In genomic region chr1:32619701-32620485, GRCh38 we compare ENCODE assay signal across 9 cellular contexts. TPM values are rescaled to one million over a fixed set of nuclear protein-coding genes. Genes with fewer than 3 reads are reported as not detected.
DNase-seq lines count a peak whose midpoint lies in the region; ATAC-seq and TF ChIP-seq lines count a peak whose summit lies in the region.
"Had no signal": no experiment of that assay in that cellular context is flagged by ENCODE, and none has a peak within 500 bp of the region (broad histone marks: within the 10 kb centered on the region; RNA-seq: fewer than 3 reads in every experiment).

No MANE protein-coding gene starts in this region.

- H3K27ac ChIP-seq in AG04450 (ENCODE audit: low read depth, low read length), result no peak overlapping the region
- no peak overlapping the region for H3K27ac ChIP-seq in prostate gland

- no peak for TF ChIP-seq POLR2A in prostate gland (IDR thresholded peaks at IDR 0.05)

- H3K27me3 ChIP-seq in AG04450 (ENCODE audit: control insufficient read depth, insufficient read depth, low read length), result no peaks in the 10 kb centered on the region
- no peaks in the 10 kb centered on the region for H3K27me3 ChIP-seq in prostate gland (replicated peaks; ENCODE audit: insufficient read depth)

- H3K4me3 ChIP-seq in AG04450 (ENCODE audit: low read depth, low read length) (no peak overlapping the region), cardiac fibroblast (replicated peaks in 1 of 2; ENCODE audit: low read depth in 2 of 2, low read length in 2 of 2) (no peak overlapping the region), prostate gland (no peak overlapping the region)

- H3K9me3 ChIP-seq in AG04450 (ENCODE audit: control insufficient read depth, insufficient read depth, low read length), result no peaks in the 10 kb centered on the region
- no peaks in the 10 kb centered on the region for H3K9me3 ChIP-seq in prostate gland

- ATAC-seq in GM18861 (IDR thresholded peaks at IDR 0.05; ENCODE audit: unreplicated experiment) (peak; percentile 76), HG03066 (IDR thresholded peaks at IDR 0.05; ENCODE audit: low read depth, unreplicated experiment) (peak; percentile 83), HG02973 (IDR thresholded peaks at IDR 0.05; ENCODE audit: unreplicated experiment) (no peak)

- TF ChIP-seq CTCF in AG04450 (IDR thresholded peaks at IDR 0.05; ENCODE audit: low read depth, low read length), result peak; percentile 29
- TF ChIP-seq CTCF in cardiac fibroblast (IDR thresholded peaks at IDR 0.05; ENCODE audit: low read depth, low read length), result peak; percentile 10
- peak in 1 of 4 experiments; percentile 31 for TF ChIP-seq CTCF in prostate gland (IDR thresholded peaks at IDR 0.05)

- DNase-seq in AG04450 (ENCODE audit: low read depth, low spot score) (no peak), cardiac fibroblast (ENCODE audit: low read depth in 2 of 2) (peak; percentile 46 to 55), prostate gland (ENCODE audit: low spot score) (no peak), DMS153 (lab: John Stamatoyannopoulos, UW) (no peak), COR-L47 (lab: John Stamatoyannopoulos, UW) (no peak)
- DNase-seq: stimulated activated CD4-positive, alpha-beta T cell treated with anti-CD3 and anti-CD28 coated beads, Interleukin-2, amount 100 ng/mL, for 48 hours had no signal

- WGBS in prostate gland, result 72% methylated on average over 5 of the region's 5 CpGs

- CTCF ChIA-PET in AG04450 (lab: Charles Lee), result interaction anchor here (0.6 to 2.5 kb wide), 7 partner anchors 19 to 465 kb away, joined by 3 to 21 read pairs (median 4); no protein-coding TSS in a partner anchor

- POLR2A ChIA-PET in AG04450 (lab: Yijun Ruan, JAX), result no interaction called here

- no peaks in the 10 kb centered on the region for H3K36me3 ChIP-seq in prostate gland

- no peaks in the 10 kb centered on the region for H3K4me1 ChIP-seq in prostate gland (replicated peaks)

- intact Hi-C loops in prostate gland (cut with DNase I), result loop anchor here (10.0 kb wide), 2 partner anchors 165 to 215 kb away; no protein-coding TSS in a partner anchor

RNA-seq across cellular contexts. Expression of gene ZBTB8OS, which starts 30.5 kb away (rescaled TPM):
- 63.5 and 89.1 TPM in 2 replicates for polyA plus RNA-seq in AG04450 (2011; rRNA removed)
- 12.3 and 22.9 TPM in 2 replicates for polyA minus RNA-seq in AG04450 (2011; rRNA and poly(A)+ RNA removed)
- 10 to 100 TPM; 32.7 to 38.7 TPM for total RNA-seq in prostate gland

RNA-seq across cellular contexts. Expression of gene RBBP4, which starts 31.1 kb away (rescaled TPM):
- 132 and 154 TPM in 2 replicates for polyA plus RNA-seq in AG04450 (2011; rRNA removed)
- 107 and 150 TPM in 2 replicates for polyA minus RNA-seq in AG04450 (2011; rRNA and poly(A)+ RNA removed)
- 100 to 1,000 TPM; 122 to 183 TPM for total RNA-seq in prostate gland

Comparison
In these comparisons a context has a peak if more than half of its experiments do, and no peak if none do; other contexts are left out.
1. DNase-seq: peak in cardiac fibroblast (2 of 2); none in AG04450 (single experiment), prostate gland (single experiment), DMS153 (single experiment) and COR-L47 (single experiment).